2 cellular contexts compared by ENCODE assay signal in genomic region chr20:329325-329695, GRCh38.
TF ChIP-seq lines count a peak whose summit lies in the region.

No MANE protein-coding gene starts in this region.

TF ChIP-seq in SK-N-SH, 30 proteins besides CTCF, POLR2A, EP300 and RAD21 (continued from another document):
- TF ChIP-seq ZBTB33 (IDR thresholded peaks at IDR 0.05; ENCODE audit: borderline replicate concordance, low read depth) (no peak), MXI1 (IDR thresholded peaks at IDR 0.05; ENCODE audit: low read depth, low read length) (no peak), NRF1 (IDR thresholded peaks at IDR 0.05; ENCODE audit: low read depth, low read length) (no peak), USF2 (IDR thresholded peaks at IDR 0.05; ENCODE audit: borderline replicate concordance, low read depth, low read length) (no peak), MAX (IDR thresholded peaks at IDR 0.05; ENCODE audit: low read depth) (no peak), FOSL2 (IDR thresholded peaks at IDR 0.05; ENCODE audit: borderline replicate concordance, low read depth) (no peak), EZH2phosphoT487 (IDR thresholded peaks at IDR 0.05; ENCODE audit: borderline replicate concordance, low read depth) (no peak), TCF12 (IDR thresholded peaks at IDR 0.05) (no peak), JUND (IDR thresholded peaks at IDR 0.05) (no peak)

TF ChIP-seq in SK-N-SH treated with all-trans-retinoic acid at 6 μM for 48 hours, 23 proteins besides CTCF, POLR2A, EP300 and RAD21 (continued from another document):
- TF ChIP-seq TSHZ2 (CRISPR knock-in tag; IDR thresholded peaks at IDR 0.05) (no peak), GLIS3 (CRISPR knock-in tag; IDR thresholded peaks at IDR 0.05) (no peak)
